ENCODE assay signal across 17 cellular contexts in genomic region chr1:225519166-225519863, GRCh38.
DNase-seq lines count a peak whose midpoint lies in the region; TF ChIP-seq lines count a peak whose summit lies in the region.
"Had no signal": no experiment of that assay in that cellular context is flagged by ENCODE, and none has a peak within 500 bp of the region (broad histone marks: within the 10 kb centered on the region; RNA-seq: fewer than 3 reads in every experiment).

No MANE protein-coding gene starts in this region.

- H2AK5ac ChIP-seq in mesendoderm (ENCODE audit: low read length): no peak overlapping the region

- H3K27ac ChIP-seq in mammary epithelial cell (ENCODE audit: insufficient read depth, low read depth, low read length) (no peak overlapping the region), mesendoderm (ENCODE audit: low read depth, low read length) (no peak overlapping the region), esophagus squamous epithelium (no peak overlapping the region)
- H3K27ac ChIP-seq: tibial nerve had no signal

- no peak overlapping the region for H4K5ac ChIP-seq in mesendoderm (ENCODE audit: low read length)

- H3K4me3 ChIP-seq in mammary epithelial cell (replicated peaks in 1 of 3; ENCODE audit: insufficient read depth in 1 of 3, low read depth in 2 of 3, low read length in 3 of 3) (no peak overlapping the region), mesendoderm (ENCODE audit: low read length) (no peak overlapping the region), esophagus squamous epithelium (no peak overlapping the region)
- H3K4me3 ChIP-seq: tibial nerve had no signal

- no peaks in the 10 kb centered on the region for H3K4me1 ChIP-seq in mammary epithelial cell (ENCODE audit: insufficient read depth, low read length)
- no peaks in the 10 kb centered on the region for H3K4me1 ChIP-seq in mesendoderm (ENCODE audit: control insufficient read depth, low read depth, low read length)
- no peaks in the 10 kb centered on the region for H3K4me1 ChIP-seq in esophagus squamous epithelium
- H3K4me1 ChIP-seq: tibial nerve had no signal

- H3K4ac ChIP-seq in mesendoderm (ENCODE audit: low read depth, low read length): no peak overlapping the region

- BruUV-seq in MCF 10A (replicated peaks; lab: Mats Ljungman, UMichigan) (TSS peak; percentile 45), mammary epithelial cell (replicated peaks; lab: Mats Ljungman, UMichigan) (no TSS peak)

- no peaks in the 10 kb centered on the region for H4K20me1 ChIP-seq in mammary epithelial cell (ENCODE audit: insufficient read depth, low read length)

- H3K9me3 Mint-ChIP-seq in MCF 10A (ENCODE audit: unreplicated experiment) (no peaks in the 10 kb centered on the region), endothelial cell (ENCODE audit: unreplicated experiment) (no peaks in the 10 kb centered on the region)
- H3K9me3 Mint-ChIP-seq: activated CD4-positive, alpha-beta memory T cell treated with anti-CD3 and anti-CD28 coated beads for 36 hours; activated T-helper 1 cell treated with anti-CD3 and anti-CD28 coated beads, Interleukin-12 subunit alpha, Interleukin-12 subunit beta, Interleukin-2, Interleukin-4 antibody, amounts not matched to agents 30 ng/mL and 10 ng/mL and 1 ng/mL, durations not matched to agents 14 hours and 24 hours and 36 hours; CD4-positive, alpha-beta memory T cell had no signal

- H3K79me1 ChIP-seq in mesendoderm (ENCODE audit: low read length): peaks cover 4% of the 10 kb centered on the region

- no peak overlapping the region for H3K23ac ChIP-seq in mesendoderm (ENCODE audit: low read length)

- H3K27me3 Mint-ChIP-seq in MCF 10A (ENCODE audit: insufficient read depth, unreplicated experiment) (no peaks in the 10 kb centered on the region), endothelial cell (ENCODE audit: unreplicated experiment) (peaks cover 9% of the 10 kb centered on the region)
- H3K27me3 Mint-ChIP-seq: activated CD4-positive, alpha-beta memory T cell treated with anti-CD3 and anti-CD28 coated beads for 36 hours had no signal

- H3K9me3 ChIP-seq in mammary epithelial cell (replicated peaks; ENCODE audit: insufficient read depth, low read length): no peaks in the 10 kb centered on the region
- H3K9me3 ChIP-seq in esophagus squamous epithelium: no peaks in the 10 kb centered on the region
- H3K9me3 ChIP-seq: tibial nerve had no signal

- H3K9ac ChIP-seq in mammary epithelial cell (ENCODE audit: insufficient read depth, low read length) (no peak overlapping the region), mesendoderm (ENCODE audit: low read length) (no peak overlapping the region)

- H3K27ac Mint-ChIP-seq in MCF 10A (ENCODE audit: low read depth, unreplicated experiment) (peak overlapping the region; percentile 7), endothelial cell (ENCODE audit: unreplicated experiment) (no peak overlapping the region)
- H3K27ac Mint-ChIP-seq: activated CD4-positive, alpha-beta memory T cell treated with anti-CD3 and anti-CD28 coated beads for 36 hours; activated T-helper 1 cell treated with anti-CD3 and anti-CD28 coated beads, Interleukin-12 subunit alpha, Interleukin-12 subunit beta, Interleukin-2, Interleukin-4 antibody, amounts not matched to agents 30 ng/mL and 10 ng/mL and 1 ng/mL, durations not matched to agents 14 hours and 24 hours and 36 hours; CD4-positive, alpha-beta memory T cell had no signal

- in situ Hi-C loops in mammary epithelial cell (cut with MboI; ENCODE audit: low sequenced_read_pairs in 2 of 2): no loop called here

- H2BK5ac ChIP-seq in mesendoderm (ENCODE audit: low read length): no peak overlapping the region

- intact Hi-C loops in MCF 10A (cut with micrococcal nuclease): no loop called here
- intact Hi-C loops in mammary epithelial cell (cut with micrococcal nuclease): no loop called here
- intact Hi-C loops in esophagus squamous epithelium (cut with DNase I): no loop called here

- POLR2A ChIA-PET in MCF 10A (lab: Yijun Ruan, JAX): interaction anchor here (0.6 to 3.1 kb wide), 6 partner anchors 8 to 875 kb away, joined by 3 to 22 read pairs (median 4); partner anchors contain the start of gene SRP9

- no peak overlapping the region for H2AFZ ChIP-seq in mammary epithelial cell (ENCODE audit: low read depth, low read length)

- H2BK120ac ChIP-seq in mesendoderm (ENCODE audit: low read depth, low read length): no peak overlapping the region

- no peak for TF ChIP-seq POLR2A in esophagus squamous epithelium (IDR thresholded peaks at IDR 0.05)

- no peak overlapping the region for H2BK15ac ChIP-seq in mesendoderm (replicated peaks; ENCODE audit: low read depth)

- H3K18ac ChIP-seq in mesendoderm (ENCODE audit: low read length): no peak overlapping the region

- no peak overlapping the region for H3K4me3 Mint-ChIP-seq in MCF 10A (ENCODE audit: unreplicated experiment)
- H3K4me3 Mint-ChIP-seq in endothelial cell (ENCODE audit: unreplicated experiment): no peak overlapping the region
- H3K4me3 Mint-ChIP-seq: activated CD4-positive, alpha-beta memory T cell treated with anti-CD3 and anti-CD28 coated beads for 36 hours; activated T-helper 1 cell treated with anti-CD3 and anti-CD28 coated beads, Interleukin-12 subunit alpha, Interleukin-12 subunit beta, Interleukin-2, Interleukin-4 antibody, amounts not matched to agents 30 ng/mL and 10 ng/mL and 1 ng/mL, durations not matched to agents 14 hours and 24 hours and 36 hours had no signal

- dilution Hi-C loops in mammary epithelial cell (cut with HindIII; ENCODE audit: low sequenced_read_pairs): no loop called here

- CTCF ChIA-PET in MCF 10A (lab: Yijun Ruan, JAX) (interaction anchor here (0.6 to 1.4 kb wide), 4 partner anchors 12 to 446 kb away, joined by 3 to 4 read pairs (median 3); no protein-coding TSS in a partner anchor), mammary epithelial cell (lab: Charles Lee; ENCODE audit: low non-redundant PET) (no interaction called here)

- H3K36me3 Mint-ChIP-seq in MCF 10A (ENCODE audit: insufficient read depth, unreplicated experiment): peaks cover 19% of the 10 kb centered on the region
- H3K36me3 Mint-ChIP-seq in endothelial cell (ENCODE audit: low read depth, unreplicated experiment): peaks cover 14% of the 10 kb centered on the region
- H3K36me3 Mint-ChIP-seq: activated CD4-positive, alpha-beta memory T cell treated with anti-CD3 and anti-CD28 coated beads for 36 hours; CD4-positive, alpha-beta memory T cell had no signal

- 98% methylated on average over 15 of the region's 19 CpGs for WGBS in mammary epithelial cell (ENCODE audit: low coverage, missing lambda C conversion rate)
- no CpG with 5 or more reads among the region's 19 CpGs for WGBS in mesendoderm (ENCODE audit: extremely low coverage, insufficient coverage, low lambda C conversion rate)
- 77 to 94% methylated on average over 19 of the region's 19 CpGs for WGBS in esophagus squamous epithelium, 2 donors

- DNase-seq in MCF 10A (ENCODE audit: unreplicated experiment) (no peak), mammary epithelial cell (no peak), endothelial cell (ENCODE audit: low spot score) (peak; percentile 17), mesendoderm (peak; percentile 85), esophagus squamous epithelium (lab: John Stamatoyannopoulos, UW) (no peak), GM20000 (ENCODE audit: low spot score) (no peak), SIG-M5 (lab: John Stamatoyannopoulos, UW) (no peak)
- DNase-seq in activated CD4-positive, alpha-beta T cell treated with anti-CD3 and anti-CD28 coated beads for 4 hours: no peak
- DNase-seq: activated CD4-positive, alpha-beta memory T cell treated with anti-CD3 and anti-CD28 coated beads for 36 hours; CD4-positive, alpha-beta memory T cell; NCI-H2171 treated with DMSO at 0.1 percent for 48 hours; NK-92 treated with Interleukin-12 subunit alpha and Interleukin-12 subunit beta, amount 100 ng/mL, for 24 hours; stimulated activated CD4-positive, alpha-beta T cell treated with anti-CD3 and anti-CD28 coated beads, Interleukin-1b, Interleukin-23, amount 100 ng/mL, for 48 hours; stimulated activated CD8-positive, alpha-beta memory T cell treated with anti-CD3 and anti-CD28 coated beads, Interleukin-4, amount 100 ng/mL, for 48 hours; T-helper 9 cell had no signal

- H3K56ac ChIP-seq in mesendoderm (ENCODE audit: low read length): no peak overlapping the region

- H3K79me2 ChIP-seq in mammary epithelial cell (ENCODE audit: insufficient read depth, low read length) (no peaks in the 10 kb centered on the region), mesendoderm (ENCODE audit: control insufficient read depth, insufficient read depth, low read length) (peaks cover 3% of the 10 kb centered on the region)

- H3K27me3 ChIP-seq in mammary epithelial cell (ENCODE audit: insufficient read depth, low read length) (no peaks in the 10 kb centered on the region), mesendoderm (ENCODE audit: insufficient read depth, low read length, poor library complexity) (no peaks in the 10 kb centered on the region), esophagus squamous epithelium (no peaks in the 10 kb centered on the region)
- H3K27me3 ChIP-seq: tibial nerve had no signal

- H3K4me2 ChIP-seq in mammary epithelial cell (ENCODE audit: insufficient read depth, low read depth, low read length) (no peak overlapping the region), mesendoderm (ENCODE audit: low read length) (no peak overlapping the region)

- no peak overlapping the region for H4K8ac ChIP-seq in mesendoderm (ENCODE audit: low read depth, low read length)

- H3K36me3 ChIP-seq in mammary epithelial cell (ENCODE audit: insufficient read depth, low read length) (peaks cover 1% of the 10 kb centered on the region), mesendoderm (ENCODE audit: control insufficient read depth, insufficient read depth, low read length) (peaks cover 2% of the 10 kb centered on the region), esophagus squamous epithelium (peaks cover 0 to 10% (median 0%) of the 10 kb centered on the region in 3 donors)

- H3K4me1 Mint-ChIP-seq in MCF 10A (ENCODE audit: insufficient read depth, unreplicated experiment): peaks cover 5% of the 10 kb centered on the region
- H3K4me1 Mint-ChIP-seq in endothelial cell (ENCODE audit: unreplicated experiment): peaks cover 10% of the 10 kb centered on the region

- TF ChIP-seq CTCF in MCF 10A (IDR thresholded peaks at IDR 0.05; ENCODE audit: unreplicated experiment) (no peak), mammary epithelial cell (conservative IDR thresholded peaks at IDR 0.05 in 1 of 2, IDR thresholded peaks at IDR 0.05 in 1 of 2; ENCODE audit: extremely low read depth in 1 of 2, insufficient read depth in 1 of 2, low read depth in 1 of 2, low read length in 2 of 2) (no peak), endothelial cell (IDR thresholded peaks at IDR 0.05; ENCODE audit: unreplicated experiment) (no peak), esophagus squamous epithelium (IDR thresholded peaks at IDR 0.05) (no peak), GM20000 (IDR thresholded peaks at IDR 0.05; ENCODE audit: extremely low read depth, missing control alignments) (no peak)

Comparison
In these comparisons a context has a peak if more than half of its experiments do, and no peak if none do; other contexts are left out.
1. DNase-seq: peak in endothelial cell (single experiment) and mesendoderm (single experiment); none in MCF 10A (single experiment), mammary epithelial cell (single experiment), esophagus squamous epithelium (single experiment), activated CD4-positive, alpha-beta T cell treated with anti-CD3 and anti-CD28 coated beads for 4 hours (0 of 2), GM20000 (single experiment) and SIG-M5 (single experiment).